Comparison of ENCODE assay signal across 9 cellular contexts in the genomic region with DNA sequence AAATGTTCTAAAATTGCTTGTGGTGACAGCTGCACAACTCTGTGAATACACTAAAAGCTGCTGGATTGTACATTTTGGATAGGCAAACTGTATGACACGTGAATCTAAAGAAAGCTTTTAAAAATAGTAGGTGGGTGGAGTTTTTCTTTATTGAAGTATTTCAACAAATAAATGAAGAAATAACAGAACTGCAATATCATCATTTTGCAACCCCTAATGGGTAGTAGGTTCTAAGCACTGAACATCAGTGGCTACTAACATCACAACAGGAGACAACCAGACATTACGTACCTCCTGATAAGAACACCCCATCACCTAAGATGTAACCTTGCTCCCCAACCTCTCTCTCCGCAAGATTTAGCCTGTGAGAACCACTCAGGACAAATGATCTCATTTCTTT. TPM values are rescaled to one million over a fixed set of nuclear protein-coding genes. Genes with fewer than 3 reads are reported as not detected.
"Had no signal": no experiment of that assay in that cellular context is flagged by ENCODE, and none has a peak within 500 bp of the region (broad histone marks: within the 10 kb centered on the region; RNA-seq: fewer than 3 reads in every experiment).

No MANE protein-coding gene starts in this region.

- H3K36me3 Mint-ChIP-seq: IgD-negative memory B cell had no signal

- H3K4me3 Mint-ChIP-seq: HFFc6, IgD-negative memory B cell had no signal

- H2AFZ ChIP-seq: GM23248 had no signal

- DNase-seq: GM23248, GOT3, H7, HFFc6, KG1 had no signal

- H3K4me1 ChIP-seq: HAP-1 had no signal

- ATAC-seq: HCT116 had no signal

- H3K9me3 ChIP-seq: HAP-1 had no signal

- H3K9ac ChIP-seq: GM23248 had no signal

- H3K9me3 Mint-ChIP-seq: HFFc6 had no signal

- H3K36me3 ChIP-seq: HAP-1 had no signal

- H3K4me3 ChIP-seq: GM23248, HAP-1 had no signal

- H3K27ac Mint-ChIP-seq: HFFc6, IgD-negative memory B cell had no signal

- H3K27ac ChIP-seq: GM23248, HL-60 had no signal

RNA-seq across cellular contexts. Expression of a gene that starts 38.6 kb away (rescaled TPM):
- polyA plus RNA-seq: IgD-negative memory B cell had no signal
